8 cellular contexts compared by ENCODE assay signal in the genomic region with DNA sequence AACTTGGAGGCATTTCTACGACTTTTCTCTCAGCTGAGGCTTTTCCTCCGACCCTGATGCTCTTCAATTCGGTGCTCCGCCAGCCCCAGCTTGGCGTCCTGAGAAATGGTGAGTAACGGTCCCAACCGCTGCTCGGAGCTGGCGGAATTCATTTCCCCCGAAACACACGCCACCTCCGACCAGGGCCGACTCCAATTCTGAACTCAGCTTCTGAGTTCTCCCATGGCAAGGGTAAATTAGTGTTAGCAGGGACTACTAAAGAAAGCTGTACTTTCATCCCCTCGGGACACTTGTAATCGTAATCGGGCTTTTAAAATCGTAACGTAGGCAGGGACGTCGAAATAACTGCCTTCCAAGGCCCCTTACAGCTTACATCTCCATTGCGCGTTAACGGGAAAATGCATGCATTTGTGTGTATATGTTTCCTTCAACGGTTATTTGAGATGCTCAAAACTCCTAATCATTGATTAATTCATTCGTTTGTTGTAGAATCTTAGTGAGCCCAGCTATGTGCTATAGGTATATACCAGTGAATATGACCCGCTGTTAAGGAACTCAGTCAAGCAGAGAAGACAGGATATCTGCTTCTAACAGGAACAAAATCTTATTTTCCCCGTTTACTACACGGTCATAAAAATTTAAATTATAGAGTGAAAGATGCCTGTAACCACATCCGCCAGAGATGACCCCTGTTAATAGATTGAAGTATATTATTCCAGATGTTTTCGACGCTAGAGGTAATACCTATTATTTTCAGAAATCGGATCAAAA. TPM values are rescaled to one million over a fixed set of nuclear protein-coding genes. Genes with fewer than 3 reads are reported as not detected.
DNase-seq lines count a peak whose midpoint lies in the region; ATAC-seq and TF ChIP-seq lines count a peak whose summit lies in the region.

No MANE protein-coding gene starts in this region.

- H3K9ac ChIP-seq in mesendoderm (ENCODE audit: low read length) = peak overlapping the region; percentile 86

- H2BK15ac ChIP-seq in mesendoderm (replicated peaks; ENCODE audit: low read depth) = no peak overlapping the region

- H3K4me2 ChIP-seq in mesendoderm (ENCODE audit: low read length) = peak overlapping the region; percentile 47

- TF ChIP-seq CTCF in adrenal gland (IDR thresholded peaks at IDR 0.05) = no peak

- no peak overlapping the region for H4K5ac ChIP-seq in mesendoderm (ENCODE audit: low read length)

- H3K4me1 ChIP-seq in adrenal gland (replicated peaks in 1 of 2) = peaks cover 17 to 27% of the 10 kb centered on the region in 2 donors
- H3K4me1 ChIP-seq in mesendoderm (ENCODE audit: control insufficient read depth, low read depth, low read length) = peaks cover 4% of the 10 kb centered on the region

- no peak overlapping the region for H3K4ac ChIP-seq in mesendoderm (ENCODE audit: low read depth, low read length)

- no peak overlapping the region for H3K23ac ChIP-seq in mesendoderm (ENCODE audit: low read length)

- TF ChIP-seq POLR2A in adrenal gland (IDR thresholded peaks at IDR 0.05) = no peak

- no peak overlapping the region for H3K18ac ChIP-seq in mesendoderm (ENCODE audit: low read length)

- intact Hi-C loops in adrenal gland (cut with DNase I) = loop anchor here in 1 of 2 donors (10.0 kb wide), 1 partner anchor 351 kb away; no protein-coding TSS in a partner anchor

- H3K4me3 ChIP-seq in adrenal gland = peak overlapping the region in 2 of 4 donors; percentile 40 to 75
- H3K4me3 ChIP-seq in mesendoderm (ENCODE audit: low read length) = peak overlapping the region; percentile 83

- no peaks in the 10 kb centered on the region for H3K9me3 ChIP-seq in adrenal gland (replicated peaks in 1 of 3)

- H3K56ac ChIP-seq in mesendoderm (ENCODE audit: low read length) = peak overlapping the region; percentile 93

- H4K8ac ChIP-seq in mesendoderm (ENCODE audit: low read depth, low read length) = no peak overlapping the region

- H3K27ac ChIP-seq in adrenal gland (peak overlapping the region in 3 of 5 donors; percentile 44 to 93 (median 86)), mesendoderm (ENCODE audit: low read depth, low read length) (peak overlapping the region; percentile 59)

- H3K36me3 ChIP-seq in adrenal gland (replicated peaks in 1 of 2) = no peaks in the 10 kb centered on the region
- peaks cover 2% of the 10 kb centered on the region for H3K36me3 ChIP-seq in mesendoderm (ENCODE audit: control insufficient read depth, insufficient read depth, low read length)

- H3K79me1 ChIP-seq in mesendoderm (ENCODE audit: low read length) = peaks cover 7% of the 10 kb centered on the region

- WGBS in adrenal gland, 4 donors = 1% methylated on average over 21 to 32 of the region's 32 CpGs
- no CpG with 5 or more reads among the region's 32 CpGs for WGBS in mesendoderm (ENCODE audit: extremely low coverage, insufficient coverage, low lambda C conversion rate)

- H3K27me3 ChIP-seq in adrenal gland (no peaks in the 10 kb centered on the region), mesendoderm (ENCODE audit: insufficient read depth, low read length, poor library complexity) (no peaks in the 10 kb centered on the region)

- no peak overlapping the region for H2BK5ac ChIP-seq in mesendoderm (ENCODE audit: low read length)

- peak; percentile 10 for ATAC-seq in GM19438 (IDR thresholded peaks at IDR 0.05; ENCODE audit: low read depth, unreplicated experiment)
- peak; percentile 10 for ATAC-seq in HG03457 (IDR thresholded peaks at IDR 0.05; ENCODE audit: unreplicated experiment)
- ATAC-seq in left lobe of liver = no peak

- H2AK5ac ChIP-seq in mesendoderm (ENCODE audit: low read length) = no peak overlapping the region

- DNase-seq in DMS79 treated with DMSO at 0.1 percent for 48 hours (lab: John Stamatoyannopoulos, UW) (peak; percentile 82), adrenal gland (no peak), mesendoderm (no peak), H4 (ENCODE audit: low spot score) (no peak), NCI-H2029 (lab: John Stamatoyannopoulos, UW) (no peak), left lobe of liver (ENCODE audit: low spot score) (no peak)

- peaks cover 52% of the 10 kb centered on the region for H3K79me2 ChIP-seq in mesendoderm (ENCODE audit: control insufficient read depth, insufficient read depth, low read length)

- no peak overlapping the region for H2BK120ac ChIP-seq in mesendoderm (ENCODE audit: low read depth, low read length)

RNA-seq across cellular contexts. Expression of gene DTL, which starts 0.5 kb away (rescaled TPM):
- total RNA-seq in adrenal gland = 1 to 10 TPM in 2 of 8 donors, under 1 TPM in 6; 0.06 to 1.2 (median 0.66) TPM
- 1 to 10 TPM in 1 of 3 donors, under 1 TPM in 2; 0.24 to 1.8 (median 0.24) TPM for polyA plus RNA-seq in adrenal gland
- 58.2 TPM for polyA plus RNA-seq in mesendoderm (2013, experiment 1 of 2)
- polyA plus RNA-seq in mesendoderm (2013, experiment 2 of 2) = 59.4 TPM
- total RNA-seq in H4 (2014; rRNA removed; shearing (Covaris generic)) = 33.2 and 34.5 TPM in 2 replicates
- total RNA-seq in left lobe of liver = 0.10 TPM

RNA-seq across cellular contexts. Expression of gene INTS7, which starts 0.7 kb away (rescaled TPM):
- total RNA-seq in adrenal gland (10 to 100 TPM in 6 of 8 donors, 1 to 10 TPM in 2; 9.4 to 20.4 (median 12.2) TPM), left lobe of liver (5.2 TPM)
- polyA plus RNA-seq in adrenal gland = 10 to 100 TPM in 1 of 3 donors, 1 to 10 TPM in 2; 6.3 to 14.8 (median 8.8) TPM
- polyA plus RNA-seq in mesendoderm (2013, experiment 1 of 2) = 17.9 TPM
- 17.7 TPM for polyA plus RNA-seq in mesendoderm (2013, experiment 2 of 2)
- total RNA-seq in H4 (2014; rRNA removed; shearing (Covaris generic)) = 20.4 and 25.8 TPM in 2 replicates

Comparison
In these comparisons a context has a peak if more than half of its experiments do, and no peak if none do; other contexts are left out.
1. RNA of gene DTL, which starts 0.5 kb away (total RNA-seq): 33.2 to 34.5 TPM in H4; 0.06 to 1.2 TPM in adrenal gland and 0.10 TPM in left lobe of liver (single experiment); every median in the first group is over 10 times any median in the second.